Comparison of ENCODE assay signal across 8 cellular contexts in genomic region chr17:13016881-13017622, GRCh38. TPM values are rescaled to one million over a fixed set of nuclear protein-coding genes. Genes with fewer than 3 reads are reported as not detected.
DNase-seq lines count a peak whose midpoint lies in the region; ATAC-seq and TF ChIP-seq lines count a peak whose summit lies in the region.

No MANE protein-coding gene starts in this region.

- POLR2A ChIA-PET in HEK293 (lab: Yijun Ruan, JAX), result interaction anchor here (0.8 to 3.0 kb wide), 11 partner anchors 8 to 1284 kb away, joined by 3 to 26 read pairs (median 8); partner anchors contain the start of genes HS3ST3B1 and ZNF18

- H3K36me3 Mint-ChIP-seq in effector memory CD8-positive, alpha-beta T cell (ENCODE audit: insufficient read depth), result peaks cover 41% of the 10 kb centered on the region

- H3K4me1 Mint-ChIP-seq in effector memory CD8-positive, alpha-beta T cell (ENCODE audit: low read depth in 2 of 2), result peaks cover 23 to 30% of the 10 kb centered on the region in 2 donors

- CTCF ChIA-PET in HEK293 (lab: Yijun Ruan, JAX), result interaction anchor here (0.7 to 8.3 kb wide), 5 partner anchors 8 to 548 kb away, joined by 3 to 137 read pairs (median 6); no protein-coding TSS in a partner anchor

- DNase-seq in effector memory CD8-positive, alpha-beta T cell, result no peak
- peak; percentile 2 for DNase-seq in myocyte (ENCODE audit: low read depth)
- no peak for DNase-seq in NCI-H1694 (lab: John Stamatoyannopoulos, UW)
- no peak for DNase-seq in NCI-H187 (lab: John Stamatoyannopoulos, UW)
- DNase-seq in DMS79 treated with DMSO at 0.1 percent for 48 hours (lab: John Stamatoyannopoulos, UW), result no peak

- TF ChIP-seq CTCF in GM12875 (IDR thresholded peaks at IDR 0.05; ENCODE audit: borderline replicate concordance, insufficient read depth, low read depth, low read length) (no peak), HEK293 (tag by site-specific recombination; IDR thresholded peaks at IDR 0.05) (no peak), OCI-LY1 (IDR thresholded peaks at IDR 0.05; ENCODE audit: low read length) (no peak)

- no peaks in the 10 kb centered on the region for H3K9me2 ChIP-seq in OCI-LY1 (ENCODE audit: low read depth, low read length)

- H3K27ac Mint-ChIP-seq in effector memory CD8-positive, alpha-beta T cell, result peak overlapping the region; percentile 91 to 94

- peak overlapping the region; percentile 86 for H3K4me3 ChIP-seq in GM12875 (ENCODE audit: low read depth, low read length)
- peak overlapping the region; percentile 81 for H3K4me3 ChIP-seq in HEK293 (ENCODE audit: low read depth, low read length)
- H3K4me3 ChIP-seq in OCI-LY1 (ENCODE audit: low read depth, low read length, poor library complexity, severe bottlenecking), result peak overlapping the region; percentile 89

- H3F3A ChIP-seq in OCI-LY1 (ENCODE audit: insufficient read depth, low read length), result no peaks in the 10 kb centered on the region

- H3K36me3 ChIP-seq in HEK293 (ENCODE audit: control insufficient read depth in 2 of 2, insufficient read depth in 1 of 2, low read length in 2 of 2) (peaks cover 45 to 49% of the 10 kb centered on the region in 2 experiments), OCI-LY1 (ENCODE audit: insufficient read depth, low read length) (peaks cover 48% of the 10 kb centered on the region)

- peaks cover 8% of the 10 kb centered on the region; the same call in 1 of the 2 replicates for H3K79me2 ChIP-seq in OCI-LY1 (ENCODE audit: insufficient read depth, low read length)

- H3K27ac ChIP-seq in HEK293 (ENCODE audit: extremely low read depth, low read depth, low read length) (peak overlapping the region; percentile 78), OCI-LY1 (ENCODE audit: low read depth, low read length, poor library complexity, severe bottlenecking) (no peak overlapping the region)

- H3K4me2 ChIP-seq in OCI-LY1 (ENCODE audit: low read length), result peak overlapping the region; percentile 87

- H3K27me3 ChIP-seq in OCI-LY1 (ENCODE audit: insufficient read depth, low read length), result no peaks in the 10 kb centered on the region

- peaks cover 6% of the 10 kb centered on the region; the same call in 1 of the 2 replicates for H3K4me1 ChIP-seq in HEK293 (ENCODE audit: control insufficient read depth, insufficient read depth, low read length)
- peaks cover 18% of the 10 kb centered on the region for H3K4me1 ChIP-seq in OCI-LY1 (ENCODE audit: insufficient read depth, low read length, severe bottlenecking)

- no peaks in the 10 kb centered on the region for H3K9me3 Mint-ChIP-seq in effector memory CD8-positive, alpha-beta T cell

- ATAC-seq in effector memory CD8-positive, alpha-beta T cell (replicated peaks), result no peak

- no peaks in the 10 kb centered on the region for H4K20me1 ChIP-seq in OCI-LY1 (ENCODE audit: insufficient read depth, low read length)

- H3K9ac ChIP-seq in OCI-LY1 (ENCODE audit: low read length), result peak overlapping the region; percentile 90

- no peak overlapping the region for H2AFZ ChIP-seq in OCI-LY1 (ENCODE audit: low read length)

- no peaks in the 10 kb centered on the region for H3K27me3 Mint-ChIP-seq in effector memory CD8-positive, alpha-beta T cell

- H3K4me3 Mint-ChIP-seq in effector memory CD8-positive, alpha-beta T cell, result peak overlapping the region; percentile 93 to 99

- H3K9me3 ChIP-seq in HEK293 (ENCODE audit: control insufficient read depth, insufficient read depth, low read depth, low read length), result no peaks in the 10 kb centered on the region
- H3K9me3 ChIP-seq in OCI-LY1 (ENCODE audit: low read length), result no peaks in the 10 kb centered on the region

TF ChIP-seq in HEK293, 187 proteins besides CTCF, POLR2A, EP300 and RAD21:
- no peak for TF ChIP-seq ZNF488 (tag by site-specific recombination; IDR thresholded peaks at IDR 0.05)
- TF ChIP-seq ZNF423 (tag by site-specific recombination; IDR thresholded peaks at IDR 0.05), result no peak
- TF ChIP-seq GLIS2 (tag by site-specific recombination; IDR thresholded peaks at IDR 0.05), result no peak; the same call in 1 of the 2 replicates
- peak; percentile 44; the same call in 1 of the 2 replicates for TF ChIP-seq PRDM10 (tag by site-specific recombination; IDR thresholded peaks at IDR 0.05)
- no peak for TF ChIP-seq ZFP41 (tag by site-specific recombination; IDR thresholded peaks at IDR 0.05; ENCODE audit: borderline replicate concordance)
- TF ChIP-seq KLF7 (tag by site-specific recombination; IDR thresholded peaks at IDR 0.05; ENCODE audit: borderline replicate concordance), result no peak
- no peak for TF ChIP-seq ZNF449 (tag by site-specific recombination; IDR thresholded peaks at IDR 0.05)
- peak; percentile 65 for TF ChIP-seq ZNF335 (tag by site-specific recombination; conservative IDR thresholded peaks at IDR 0.05)
- TF ChIP-seq EGR2 (tag by site-specific recombination; IDR thresholded peaks at IDR 0.05; ENCODE audit: low read depth), result peak; percentile 22; the same call in 1 of the 2 replicates
- 0 out of 2 replicates have a peak, but pooled peaks have one; percentile 68 for TF ChIP-seq HOXC10 (CRISPR knock-in tag; IDR thresholded peaks at IDR 0.05)

RNA-seq across cellular contexts. Expression of gene ELAC2, which starts 0.8 kb away (rescaled TPM):
- total RNA-seq in myocyte, result 69.9 and 73.1 TPM in 2 replicates
- polyA plus RNA-seq in myocyte (2012), result 51.4 TPM
